22 cellular contexts compared by ENCODE assay signal in the genomic region with DNA sequence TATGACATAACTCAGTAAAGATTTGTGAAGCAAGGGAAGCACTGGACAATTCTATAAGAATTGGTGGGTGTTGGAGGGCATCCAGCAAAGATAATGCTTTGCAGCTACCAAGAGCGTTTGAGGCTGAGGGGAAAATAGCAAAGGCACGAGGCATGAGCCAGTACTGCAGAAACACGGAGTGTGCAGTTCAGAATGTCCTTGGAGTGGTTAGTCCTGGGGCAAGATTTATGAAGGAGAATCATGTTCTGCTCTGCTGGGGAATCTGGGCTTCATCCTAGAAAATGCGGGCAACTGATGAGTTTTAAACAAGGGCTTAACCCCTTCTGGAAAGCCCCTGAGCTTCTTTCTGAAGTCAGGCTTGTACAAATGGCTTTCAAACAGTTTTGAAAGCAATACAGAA.
DNase-seq lines count a peak whose midpoint lies in the region; ATAC-seq and TF ChIP-seq lines count a peak whose summit lies in the region.
"Had no signal": no experiment of that assay in that cellular context is flagged by ENCODE, and none has a peak within 500 bp of the region (broad histone marks: within the 10 kb centered on the region; RNA-seq: fewer than 3 reads in every experiment).

No MANE protein-coding gene starts in this region.

- H3K4me2 ChIP-seq in IMR-90 (ENCODE audit: low read depth, low read length) = peak overlapping the region; percentile 34

- H3K9me1 ChIP-seq in IMR-90 (ENCODE audit: insufficient read depth, low read length) = peaks cover 8% of the 10 kb centered on the region

- no peak overlapping the region for H3K4me3 Mint-ChIP-seq in Calu3 (ENCODE audit: low read depth, unreplicated experiment)
- H3K4me3 Mint-ChIP-seq in stimulated activated memory B cell treated with anti-CD40 and anti-IgM and Interleukin-4, amounts not matched to agents 10 μg/mL and 1 μg/mL and 100 μg/mL, for 72 hours = no peak overlapping the region
- H3K4me3 Mint-ChIP-seq: activated naive CD8-positive, alpha-beta T cell treated with anti-CD3 and anti-CD28 coated beads, Interleukin-2, amount 10 ng/mL, durations not matched to agents 7 days and 5 days; activated T-cell treated with anti-CD3 and anti-CD28 coated beads, Interleukin-2, amount 50 U/mL, for 4 hours; nephron progenitor cell had no signal

- dilution Hi-C loops in IMR-90 (cut with HindIII; ENCODE audit: low sequenced_read_pairs, unreplicated experiment) = no loop called here

- POLR2A ChIA-PET in AG04449 (lab: Yijun Ruan, JAX) (interaction anchor here (0.6 kb wide), 1 partner anchor 19 kb away, joined by 3 read pairs; no protein-coding TSS in a partner anchor), IMR-90 (lab: Charles Lee; ENCODE audit: unreplicated experiment) (no interaction called here), HEK293T (lab: Yijun Ruan, JAX) (no interaction called here)

- no peaks in the 10 kb centered on the region for H3K79me1 ChIP-seq in IMR-90 (ENCODE audit: low read depth in 1 of 2, low read length in 2 of 2)

- no peaks in the 10 kb centered on the region for H4K20me1 ChIP-seq in IMR-90 (ENCODE audit: insufficient read depth, low read length)

- H2BK20ac ChIP-seq in IMR-90 (ENCODE audit: low read depth, low read length) = peak overlapping the region; percentile 58; the same call in 1 of the 2 replicates

- peak; percentile 29 for DNase-seq in AG04449 (ENCODE audit: low read depth, low spot score)
- DNase-seq in IMR-90 = peak; percentile 84
- DNase-seq in brain microvascular endothelial cell = peak; percentile 42
- DNase-seq in left kidney (ENCODE audit: low read depth, low spot score) = peak; percentile 6
- no peak for DNase-seq in Calu3
- DNase-seq in HEK293T (ENCODE audit: extremely low spot score) = no peak
- DNase-seq in OCI-M1 (lab: John Stamatoyannopoulos, UW) = no peak
- DNase-seq: ACHN; activated CD4-positive, alpha-beta T cell treated with anti-CD3 and anti-CD28 coated beads for 48 hours; activated naive CD8-positive, alpha-beta T cell treated with anti-CD3 and anti-CD28 coated beads, Interleukin-2, amount 10 ng/mL, durations not matched to agents 7 days and 5 days; activated T-cell treated with anti-CD3 and anti-CD28 coated beads, Interleukin-2, amount 50 U/mL, for 4 hours; COR-L47; gastrocnemius medialis; HCEC 1CT; MG63; NCI-H1930; nephron progenitor cell; psoas muscle; stimulated activated CD4-positive, alpha-beta T cell treated with anti-CD3 and anti-CD28 coated beads, Interleukin-12 subunit alpha, Interleukin-12 subunit beta, amount 100 ng/mL, for 4 hours; stimulated activated naive CD4-positive, alpha-beta T cell treated with Interleukin-2 at 50 U/mL for 16 hours had no signal

- H2BK5ac ChIP-seq in IMR-90 (ENCODE audit: low read depth, low read length, poor library complexity, severe bottlenecking) = peak overlapping the region; percentile 70

- H3K27ac Mint-ChIP-seq in Calu3 (ENCODE audit: unreplicated experiment) = no peak overlapping the region
- no peak overlapping the region for H3K27ac Mint-ChIP-seq in stimulated activated memory B cell treated with anti-CD40 and anti-IgM and Interleukin-4, amounts not matched to agents 10 μg/mL and 1 μg/mL and 100 μg/mL, for 72 hours
- H3K27ac Mint-ChIP-seq: activated naive CD8-positive, alpha-beta T cell treated with anti-CD3 and anti-CD28 coated beads, Interleukin-2, amount 10 ng/mL, durations not matched to agents 7 days and 5 days; nephron progenitor cell had no signal

- TF ChIP-seq POLR2A in IMR-90 (IDR thresholded peaks at IDR 0.05; ENCODE audit: low read depth, low read length) = no peak

- peak overlapping the region; percentile 68; the same call in 1 of the 2 replicates for H3K9ac ChIP-seq in IMR-90 (ENCODE audit: low read depth, low read length)

- peak; percentile 63 for ATAC-seq in IMR-90 (ENCODE audit: low read depth)
- no peak for ATAC-seq in stimulated activated memory B cell treated with anti-CD40 and anti-IgM and Interleukin-4, amounts not matched to agents 10 μg/mL and 1 μg/mL and 100 μg/mL, for 72 hours
- ATAC-seq: activated T-cell treated with anti-CD3 and anti-CD28 coated beads, Interleukin-2, amount 50 U/mL, for 4 hours; gastrocnemius medialis; psoas muscle had no signal

- H3K36me3 Mint-ChIP-seq in Calu3 (ENCODE audit: insufficient read depth, unreplicated experiment) = peaks cover 4% of the 10 kb centered on the region
- no peaks in the 10 kb centered on the region for H3K36me3 Mint-ChIP-seq in stimulated activated memory B cell treated with anti-CD40 and anti-IgM and Interleukin-4, amounts not matched to agents 10 μg/mL and 1 μg/mL and 100 μg/mL, for 72 hours

- peak overlapping the region; percentile 73; the same call in 1 of the 2 replicates for H4K5ac ChIP-seq in IMR-90 (ENCODE audit: low read depth, low read length)

- peak overlapping the region; percentile 51 for H3K18ac ChIP-seq in IMR-90 (ENCODE audit: low read depth, low read length)

- BruUV-seq in IMR-90 (replicated peaks; lab: Mats Ljungman, UMichigan) (no TSS peak), Calu3 (replicated peaks; lab: Mats Ljungman, UMichigan) (no TSS peak)

- intact Hi-C loops in IMR-90 (cut with micrococcal nuclease) (loop anchor here (10.0 kb wide), 1 partner anchor 344 kb away; no protein-coding TSS in a partner anchor), Calu3 (cut with micrococcal nuclease; ENCODE audit: unreplicated experiment) (no loop called here)

- peak overlapping the region; percentile 28; the same call in 1 of the 2 replicates for H2BK120ac ChIP-seq in IMR-90 (ENCODE audit: low read depth, low read length)

- no peak overlapping the region for H2AK9ac ChIP-seq in IMR-90 (replicated peaks; ENCODE audit: low read depth, low read length, poor library complexity)

- in situ Hi-C loops in IMR-90 (cut with MboI; ENCODE audit: low sequenced_read_pairs) = no loop called here
- in situ Hi-C loops in brain microvascular endothelial cell (cut with HindIII; ENCODE audit: low pct_ligation_motif_present, low sequenced_read_pairs) = no loop called here

- no peak overlapping the region for H3K23ac ChIP-seq in IMR-90 (ENCODE audit: low read depth, low read length)

- TF ChIP-seq RAD21 in IMR-90 (IDR thresholded peaks at IDR 0.05; ENCODE audit: low read length) = no peak

- peaks cover 7% of the 10 kb centered on the region for H3K4me1 Mint-ChIP-seq in Calu3 (ENCODE audit: low read depth, unreplicated experiment)
- H3K4me1 Mint-ChIP-seq in stimulated activated memory B cell treated with anti-CD40 and anti-IgM and Interleukin-4, amounts not matched to agents 10 μg/mL and 1 μg/mL and 100 μg/mL, for 72 hours = no peaks in the 10 kb centered on the region
- H3K4me1 Mint-ChIP-seq: activated naive CD8-positive, alpha-beta T cell treated with anti-CD3 and anti-CD28 coated beads, Interleukin-2, amount 10 ng/mL, durations not matched to agents 7 days and 5 days had no signal

- H3K56ac ChIP-seq in IMR-90 (ENCODE audit: extremely low read depth, insufficient read depth, low read length) = peak overlapping the region; percentile 54; the same call in 1 of the 2 replicates

- TF ChIP-seq CTCF in AG04449 (IDR thresholded peaks at IDR 0.05; ENCODE audit: insufficient read depth, low read length, missing control alignments) (no peak), IMR-90 (conservative IDR thresholded peaks at IDR 0.05; ENCODE audit: low read depth, low read length) (no peak), brain microvascular endothelial cell (IDR thresholded peaks at IDR 0.05; ENCODE audit: low read depth, low read length, missing control alignments) (no peak), Calu3 (IDR thresholded peaks at IDR 0.05; ENCODE audit: unreplicated experiment) (no peak)

- CTCF ChIA-PET in AG04449 (lab: Yijun Ruan, JAX) (interaction anchor here (1.4 kb wide), 1 partner anchor 743 kb away, joined by 5 read pairs; no protein-coding TSS in a partner anchor), IMR-90 (lab: Yijun Ruan, JAX) (interaction anchor here (0.7 kb wide), 1 partner anchor 307 kb away, joined by 4 read pairs; no protein-coding TSS in a partner anchor), Calu3 (lab: Charles Lee) (interaction anchor here (0.7 kb wide), 1 partner anchor 404 kb away, joined by 3 read pairs; no protein-coding TSS in a partner anchor), HEK293T (lab: Yijun Ruan, JAX) (no interaction called here)

- H3K4me3 ChIP-seq in AG04449 (ENCODE audit: low read depth, low read length) (no peak overlapping the region), IMR-90 (ENCODE audit: insufficient read depth, low read depth, low read length) (no peak overlapping the region), brain microvascular endothelial cell (ENCODE audit: low read depth, low read length) (no peak overlapping the region)
- H3K4me3 ChIP-seq: gastrocnemius medialis, lung, MG63, psoas muscle had no signal

- H3K4ac ChIP-seq in IMR-90 (ENCODE audit: low read depth, low read length) = peak overlapping the region; percentile 22; the same call in 1 of the 2 replicates

- peak overlapping the region; percentile 48 to 59; a peak in 3 of 4 replicates for H4K8ac ChIP-seq in IMR-90 (ENCODE audit: low read depth in 2 of 2, low read length in 2 of 2)

- H3K27ac ChIP-seq in IMR-90 (ENCODE audit: insufficient read depth, low read length) (peak overlapping the region; percentile 71; the same call in 1 of the 2 replicates), brain microvascular endothelial cell (no peak overlapping the region)
- H3K27ac ChIP-seq: gastrocnemius medialis, psoas muscle had no signal

- H2AK5ac ChIP-seq in IMR-90 (ENCODE audit: low read depth, low read length) = no peak overlapping the region

- H3K14ac ChIP-seq in IMR-90 (replicated peaks; ENCODE audit: low read depth, low read length) = 0 out of 2 replicates have a peak overlapping the region, but pooled peaks have one; percentile 5

- H3K9me3 ChIP-seq in IMR-90 (ENCODE audit: control insufficient read depth, insufficient read depth, low read length) = no peaks in the 10 kb centered on the region
- H3K9me3 ChIP-seq: gastrocnemius medialis, psoas muscle had no signal

- H3K27me3 ChIP-seq in IMR-90 (ENCODE audit: control insufficient read depth, insufficient read depth, low read length) (no peaks in the 10 kb centered on the region), brain microvascular endothelial cell (replicated peaks) (no peaks in the 10 kb centered on the region)
- H3K27me3 ChIP-seq: gastrocnemius medialis, MG63 had no signal

- peaks cover 11% of the 10 kb centered on the region for H3K4me1 ChIP-seq in IMR-90 (ENCODE audit: control insufficient read depth, insufficient read depth, low read length)
- H3K4me1 ChIP-seq: gastrocnemius medialis, psoas muscle had no signal

- H2AFZ ChIP-seq in IMR-90 (replicated peaks; ENCODE audit: low read length, poor library complexity) = peak overlapping the region; percentile 3

- H3K36me3 ChIP-seq in IMR-90 (ENCODE audit: control insufficient read depth, insufficient read depth, low read length) = no peaks in the 10 kb centered on the region
- H3K36me3 ChIP-seq in brain microvascular endothelial cell (replicated peaks) = no peaks in the 10 kb centered on the region
- H3K36me3 ChIP-seq: MG63 had no signal

- peak overlapping the region; percentile 24; the same call in 1 of the 2 replicates for H4K91ac ChIP-seq in IMR-90 (ENCODE audit: insufficient read depth, low read depth, low read length)

- H2BK15ac ChIP-seq in IMR-90 (ENCODE audit: low read depth, low read length) = peak overlapping the region; percentile 74; the same call in 1 of the 3 replicates

- WGBS in IMR-90 (ENCODE audit: extremely low coverage in 2 of 2, insufficient read length in 1 of 2), 2 experiments = 7% methylated on average over 2 of the region's 4 CpGs; no CpG with 5 or more reads in 1 of the 2 experiments

- no peaks in the 10 kb centered on the region for H3K27me3 Mint-ChIP-seq in Calu3 (ENCODE audit: unreplicated experiment)
- no peaks in the 10 kb centered on the region for H3K27me3 Mint-ChIP-seq in stimulated activated memory B cell treated with anti-CD40 and anti-IgM and Interleukin-4, amounts not matched to agents 10 μg/mL and 1 μg/mL and 100 μg/mL, for 72 hours
- H3K27me3 Mint-ChIP-seq: activated naive CD8-positive, alpha-beta T cell treated with anti-CD3 and anti-CD28 coated beads, Interleukin-2, amount 10 ng/mL, durations not matched to agents 7 days and 5 days had no signal

- H3K9me3 Mint-ChIP-seq in Calu3 (ENCODE audit: low read depth, unreplicated experiment) = no peaks in the 10 kb centered on the region
- H3K9me3 Mint-ChIP-seq in stimulated activated memory B cell treated with anti-CD40 and anti-IgM and Interleukin-4, amounts not matched to agents 10 μg/mL and 1 μg/mL and 100 μg/mL, for 72 hours = no peaks in the 10 kb centered on the region
- H3K9me3 Mint-ChIP-seq: activated naive CD8-positive, alpha-beta T cell treated with anti-CD3 and anti-CD28 coated beads, Interleukin-2, amount 10 ng/mL, durations not matched to agents 7 days and 5 days; activated T-cell treated with anti-CD3 and anti-CD28 coated beads, Interleukin-2, amount 50 U/mL, for 4 hours; nephron progenitor cell had no signal

Comparison
In these comparisons a context has a peak if more than half of its experiments do, and no peak if none do; other contexts are left out.
1. DNase-seq: peak in AG04449 (single experiment), IMR-90 (single experiment), brain microvascular endothelial cell (single experiment) and left kidney (single experiment); none in Calu3 (single experiment), HEK293T (single experiment) and OCI-M1 (single experiment).